Comparison of ENCODE assay signal across 2 cellular contexts in genomic region chr17:72122002-72122310, GRCh38.
TF ChIP-seq lines count a peak whose summit lies in the region.

No MANE protein-coding gene starts in this region.

TF ChIP-seq in H1, 55 proteins besides CTCF, POLR2A, EP300 and RAD21 (continued from another document):
- TF ChIP-seq CTBP2 (IDR thresholded peaks at IDR 0.05; ENCODE audit: borderline replicate concordance, insufficient read depth, insufficient read length, low read length): peak; percentile 2
TF ChIP-seq in H1: peak in this region for 2.

TF ChIP-seq in neural cell, 6 proteins besides CTCF, POLR2A, EP300 and RAD21 (continued from another document):
- TF ChIP-seq REST (IDR thresholded peaks at IDR 0.05; ENCODE audit: borderline replicate concordance) (no peak), EZH2 (IDR thresholded peaks at IDR 0.05; ENCODE audit: borderline replicate concordance, insufficient read depth, low read length, poor library complexity, severe bottlenecking) (no peak), TAF1 (IDR thresholded peaks at IDR 0.05; ENCODE audit: low read depth) (no peak)
